ENCODE assay signal across 8 cellular contexts in genomic region chr17:64063766-64064224, GRCh38. TPM values are rescaled to one million over a fixed set of nuclear protein-coding genes. Genes with fewer than 3 reads are reported as not detected.
DNase-seq lines count a peak whose midpoint lies in the region; ATAC-seq and TF ChIP-seq lines count a peak whose summit lies in the region.

No MANE protein-coding gene starts in this region.

- peaks cover 0 to 3% (median 0%) of the 10 kb centered on the region in 3 donors for H3K9me3 ChIP-seq in tibial artery

- peak; percentile 47 for TF ChIP-seq CTCF in AG04449 (IDR thresholded peaks at IDR 0.05; ENCODE audit: insufficient read depth, low read length, missing control alignments)
- TF ChIP-seq CTCF in mesothelial cell of epicardium (IDR thresholded peaks at IDR 0.05; ENCODE audit: unreplicated experiment) = peak; percentile 71
- peak; percentile 45 for TF ChIP-seq CTCF in tibial artery (IDR thresholded peaks at IDR 0.05)

- H3K27ac Mint-ChIP-seq in mesothelial cell of epicardium = peak overlapping the region; percentile 70

- H3K4me1 ChIP-seq in tibial artery = no peaks in the 10 kb centered on the region

- no peaks in the 10 kb centered on the region for H3K27me3 Mint-ChIP-seq in mesothelial cell of epicardium (ENCODE audit: low read depth)

- H3K4me3 ChIP-seq in AG04449 (ENCODE audit: low read depth, low read length) (no peak overlapping the region), tibial artery (no peak overlapping the region)

- POLR2A ChIA-PET in AG04449 (lab: Yijun Ruan, JAX) = interaction anchor here (1.8 kb wide), 1 partner anchor 82 kb away, joined by 6 read pairs; no protein-coding TSS in a partner anchor

- ATAC-seq in HG02970 (IDR thresholded peaks at IDR 0.05; ENCODE audit: low FRiP score, unreplicated experiment) = no peak

- peaks cover 5% of the 10 kb centered on the region for H3K4me1 Mint-ChIP-seq in mesothelial cell of epicardium

- peaks cover 33% of the 10 kb centered on the region for H3K36me3 Mint-ChIP-seq in mesothelial cell of epicardium

- CTCF ChIA-PET in AG04449 (lab: Yijun Ruan, JAX) = interaction anchor here (1.0 to 8.6 kb wide), 13 partner anchors 9 to 291 kb away, joined by 3 to 83 read pairs (median 4); partner anchors contain the start of gene ERN1

- DNase-seq in AG04449 (ENCODE audit: low read depth, low spot score) (no peak), HK-2 (ENCODE audit: unreplicated experiment) (peak; percentile 16), ecto neural progenitor cell (ENCODE audit: low spot score) (peak; percentile 84), mesothelial cell of epicardium (ENCODE audit: low spot score in 2 of 2, unreplicated experiment in 2 of 2) (peak; percentile 53 to 75), tibial artery (peak in 1 of 2 donors; percentile 47), OCI-M2 (lab: John Stamatoyannopoulos, UW; ENCODE audit: unreplicated experiment) (no peak)
- peak; percentile 48 to 56 for DNase-seq in activated CD4-positive, alpha-beta T cell treated with anti-CD3 and anti-CD28 coated beads for 4 hours

- no peaks in the 10 kb centered on the region for H3K27me3 ChIP-seq in tibial artery

- peak overlapping the region; percentile 48 for H3K4me3 Mint-ChIP-seq in mesothelial cell of epicardium

- intact Hi-C loops in tibial artery (cut with DNase I; ENCODE audit: low total_unique reads) = loop anchor here (10.0 kb wide), 1 partner anchor 71 kb away; the partner anchor contains the start of gene ERN1

- H3K27ac ChIP-seq in tibial artery = no peak overlapping the region

- peaks cover 5% of the 10 kb centered on the region for H3K9me3 Mint-ChIP-seq in mesothelial cell of epicardium

- peaks cover 21 to 95% (median 47%) of the 10 kb centered on the region in 3 donors for H3K36me3 ChIP-seq in tibial artery

RNA-seq across cellular contexts. Expression of gene ICAM2, which starts 43.4 kb away (rescaled TPM):
- 0.22 TPM in 1 of 3 replicates, not detected in the others for total RNA-seq in mesothelial cell of epicardium

Comparison
In these comparisons a context has a peak if more than half of its experiments do, and no peak if none do; other contexts are left out.
1. DNase-seq: peak in HK-2 (single experiment), activated CD4-positive, alpha-beta T cell treated with anti-CD3 and anti-CD28 coated beads for 4 hours (2 of 2), ecto neural progenitor cell (single experiment) and mesothelial cell of epicardium (2 of 2); none in AG04449 (single experiment) and OCI-M2 (single experiment).
2. Peak in every context shown above with its lines, with median percentiles within 50 percentile points of each other: CTCF ChIP-seq.